Comparison of ENCODE assay signal across 13 cellular contexts in the genomic region with DNA sequence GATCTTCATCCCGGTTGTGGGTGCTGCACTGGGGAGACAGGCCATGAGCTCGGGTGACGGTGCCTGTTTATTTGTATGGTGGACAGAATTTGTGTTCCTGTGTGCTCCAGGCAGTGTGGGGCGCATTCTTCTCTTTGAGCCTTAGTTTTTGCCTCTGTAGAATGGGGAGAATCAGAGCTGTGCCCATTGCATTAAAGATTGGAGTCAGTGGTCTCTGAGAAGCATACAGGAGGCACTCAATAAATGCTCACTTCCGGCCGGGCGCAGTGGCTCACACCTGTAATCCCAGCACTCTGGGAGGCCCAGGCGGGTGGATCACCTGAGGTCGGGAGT. TPM values are rescaled to one million over a fixed set of nuclear protein-coding genes. Genes with fewer than 3 reads are reported as not detected.
A peak's percentile ranks its signal among the peaks of the same experiment; 100 is the strongest.
DNase-seq lines count a peak whose midpoint lies in the region; ATAC-seq and TF ChIP-seq lines count a peak whose summit lies in the region.
"Had no signal": no experiment of that assay in that cellular context is flagged by ENCODE, and none has a peak within 500 bp of the region (broad histone marks: within the 10 kb centered on the region; RNA-seq: fewer than 3 reads in every experiment).

No MANE protein-coding gene starts in this region.

- peaks cover 8% of the 10 kb centered on the region for H3K4me1 Mint-ChIP-seq in MCF 10A (ENCODE audit: insufficient read depth, unreplicated experiment)

- H3K4me1 ChIP-seq in breast epithelium (peaks cover 21 to 46% of the 10 kb centered on the region in 2 donors), esophagus squamous epithelium (peaks cover 46 to 68% (median 57%) of the 10 kb centered on the region in 3 donors), prostate gland (replicated peaks) (peaks cover 21% of the 10 kb centered on the region), upper lobe of right lung (peaks cover 53% of the 10 kb centered on the region)

- TF ChIP-seq POLR2A in breast epithelium (IDR thresholded peaks at IDR 0.05) (no peak), esophagus squamous epithelium (IDR thresholded peaks at IDR 0.05) (no peak), prostate gland (IDR thresholded peaks at IDR 0.05) (no peak)

- peaks cover 41% of the 10 kb centered on the region for H3K36me3 Mint-ChIP-seq in MCF 10A (ENCODE audit: insufficient read depth, unreplicated experiment)

- TF ChIP-seq CTCF in breast epithelium (IDR thresholded peaks at IDR 0.05) (no peak), MCF 10A (IDR thresholded peaks at IDR 0.05; ENCODE audit: unreplicated experiment) (no peak), esophagus squamous epithelium (IDR thresholded peaks at IDR 0.05) (no peak), prostate gland (IDR thresholded peaks at IDR 0.05) (no peak), upper lobe of right lung (IDR thresholded peaks at IDR 0.05) (no peak)

- H3K4me3 Mint-ChIP-seq in MCF 10A (ENCODE audit: unreplicated experiment) = no peak overlapping the region

- H3K4me3 ChIP-seq in breast epithelium (peak overlapping the region in 1 of 3 donors; percentile 9), esophagus squamous epithelium (no peak overlapping the region), prostate gland (no peak overlapping the region), upper lobe of right lung (no peak overlapping the region)

- DNase-seq in breast epithelium (ENCODE audit: low spot score in 2 of 2) = no peak
- no peak for DNase-seq in MCF 10A (ENCODE audit: unreplicated experiment)
- no peak for DNase-seq in esophagus squamous epithelium (lab: John Stamatoyannopoulos, UW)
- DNase-seq in prostate gland (ENCODE audit: low spot score) = no peak
- no peak for DNase-seq in upper lobe of right lung
- no peak for DNase-seq in 8988T
- no peak for DNase-seq in T1000 (lab: John Stamatoyannopoulos, UW)
- no peak for DNase-seq in SKM-1 (lab: John Stamatoyannopoulos, UW; ENCODE audit: unreplicated experiment)
- DNase-seq: activated CD4-positive, alpha-beta T cell treated with anti-CD3 and anti-CD28 coated beads for 48 hours; hippocampal formation; left colon had no signal

- no peak overlapping the region for H3K27ac Mint-ChIP-seq in MCF 10A (ENCODE audit: low read depth, unreplicated experiment)
- H3K27ac Mint-ChIP-seq: nephron progenitor cell had no signal

- H3K27me3 ChIP-seq in breast epithelium (no peaks in the 10 kb centered on the region), esophagus squamous epithelium (no peaks in the 10 kb centered on the region), prostate gland (replicated peaks; ENCODE audit: insufficient read depth) (no peaks in the 10 kb centered on the region), upper lobe of right lung (no peaks in the 10 kb centered on the region)

- H3K36me3 ChIP-seq in breast epithelium (no peaks in the 10 kb centered on the region), esophagus squamous epithelium (peaks cover 0 to 57% (median 0%) of the 10 kb centered on the region in 3 donors), prostate gland (no peaks in the 10 kb centered on the region), upper lobe of right lung (no peaks in the 10 kb centered on the region)

- intact Hi-C loops in breast epithelium (cut with DNase I; ENCODE audit: low total_unique reads) (no loop called here), MCF 10A (cut with micrococcal nuclease) (no loop called here), esophagus squamous epithelium (cut with DNase I) (no loop called here), prostate gland (cut with DNase I) (no loop called here), upper lobe of right lung (cut with DNase I) (no loop called here)

- H3K27me3 Mint-ChIP-seq in MCF 10A (ENCODE audit: insufficient read depth, unreplicated experiment) = no peaks in the 10 kb centered on the region

- CTCF ChIA-PET in MCF 10A (lab: Yijun Ruan, JAX) = interaction anchor here (2.0 kb wide), 1 partner anchor 40 kb away, joined by 8 read pairs; no protein-coding TSS in a partner anchor

- H3K27ac ChIP-seq in breast epithelium (peak overlapping the region; percentile 89 to 92), esophagus squamous epithelium (peak overlapping the region; percentile 82 to 90 (median 90)), prostate gland (peak overlapping the region; percentile 79 to 90), upper lobe of right lung (peak overlapping the region; percentile 45)
- H3K27ac ChIP-seq: KMS-11 had no signal

- no peaks in the 10 kb centered on the region for H3K9me3 Mint-ChIP-seq in MCF 10A (ENCODE audit: unreplicated experiment)
- H3K9me3 Mint-ChIP-seq: nephron progenitor cell had no signal

- ATAC-seq in upper lobe of right lung = no peak

- 61 to 79% methylated on average over 6 to 7 of the region's 9 CpGs for WGBS in esophagus squamous epithelium, 2 donors
- WGBS in prostate gland = 91% methylated on average over 9 of the region's 9 CpGs

- no peaks in the 10 kb centered on the region for H3K9me3 ChIP-seq in breast epithelium
- H3K9me3 ChIP-seq in esophagus squamous epithelium = no peaks in the 10 kb centered on the region
- H3K9me3 ChIP-seq in prostate gland = no peaks in the 10 kb centered on the region
- no peaks in the 10 kb centered on the region for H3K9me3 ChIP-seq in upper lobe of right lung

- POLR2A ChIA-PET in MCF 10A (lab: Yijun Ruan, JAX) = interaction anchor here (2.0 kb wide), 1 partner anchor 9 kb away, joined by 12 read pairs; no protein-coding TSS in a partner anchor

- BruUV-seq in MCF 10A (replicated peaks; lab: Mats Ljungman, UMichigan) = no TSS peak

RNA-seq across cellular contexts. Expression of a gene that starts 23.0 kb away (rescaled TPM):
- 10 to 100 TPM; 48.9 to 97.8 (median 73.1) TPM for total RNA-seq in breast epithelium
- 83.4 and 85.5 TPM in 2 replicates for total RNA-seq in MCF 10A (2022)
- total RNA-seq in esophagus squamous epithelium = 10 to 100 TPM; 40.8 to 80.9 (median 61.0) TPM
- 100 to 1,000 TPM; 160 to 168 TPM for total RNA-seq in prostate gland
- total RNA-seq in upper lobe of right lung = 150 TPM
